In genomic region chr20:54070187-54070987, GRCh38 we compare ENCODE assay signal across 22 cellular contexts. TPM values are rescaled to one million over a fixed set of nuclear protein-coding genes. Genes with fewer than 3 reads are reported as not detected.
DNase-seq lines count a peak whose midpoint lies in the region; ATAC-seq and TF ChIP-seq lines count a peak whose summit lies in the region.
"Had no signal": no experiment of that assay in that cellular context is flagged by ENCODE, and none has a peak within 500 bp of the region (broad histone marks: within the 10 kb centered on the region; RNA-seq: fewer than 3 reads in every experiment).

TSS of gene BCAS1 (minus strand) at chr20:54070594. CDS start at chr20:54058718, 11,876 bp downstream.

- H3K4me1 Mint-ChIP-seq in progenitor cell of endocrine pancreas (ENCODE audit: low read depth) = peaks cover 46% of the 10 kb centered on the region

- intact Hi-C loops in aorta (cut with DNase I) = no loop called here

- no peak within 1 kb of the TSS for H3K9ac ChIP-seq in HUES64 (ENCODE audit: low read depth, low read length)

- H3K9me3 ChIP-seq in HUES64 (ENCODE audit: insufficient read depth, low read depth, low read length) (no peaks in the 10 kb centered on the region), esophagus (ENCODE audit: control insufficient read depth in 2 of 2, insufficient read depth in 1 of 2, low read depth in 1 of 2, low read length in 1 of 2) (no peaks in the 10 kb centered on the region), aorta (ENCODE audit: control insufficient read depth, low read length) (no peaks in the 10 kb centered on the region)
- H3K9me3 ChIP-seq: MG63 had no signal

- WGBS in HUES64 = 77% methylated on average over 11 of the region's 11 CpGs
- WGBS in esophagus, 2 donors = 43 to 46% methylated on average over 11 of the region's 11 CpGs
- 58 to 68% methylated on average over 11 of the region's 11 CpGs for WGBS in aorta, 2 donors

- H3K4me3 ChIP-seq in HUES64 (ENCODE audit: low read length) (no peak within 1 kb of the TSS), esophagus (ENCODE audit: low read depth in 1 of 2, low read length in 2 of 2) (peak within 1 kb of the TSS; percentile 19 to 42), aorta (ENCODE audit: low read length in 2 of 2) (no peak within 1 kb of the TSS)
- H3K4me3 ChIP-seq: MG63 had no signal

- no peaks in the 10 kb centered on the region for H3K36me3 ChIP-seq in HUES64 (ENCODE audit: insufficient read depth, low read length)
- no peaks in the 10 kb centered on the region for H3K36me3 ChIP-seq in esophagus (ENCODE audit: control insufficient read depth in 2 of 2, insufficient read depth in 2 of 2, low read length in 1 of 2)
- H3K36me3 ChIP-seq in aorta (ENCODE audit: control insufficient read depth in 1 of 2, insufficient read depth in 2 of 2, low read length in 1 of 2) = no peaks in the 10 kb centered on the region
- H3K36me3 ChIP-seq: MG63 had no signal

- H3K4me1 ChIP-seq in HUES64 (ENCODE audit: insufficient read depth, low read length) (peaks cover 37% of the 10 kb centered on the region), esophagus (ENCODE audit: control insufficient read depth in 2 of 2, insufficient read depth in 2 of 2, low read length in 1 of 2) (peaks cover 0 to 2% of the 10 kb centered on the region in 2 donors), aorta (ENCODE audit: control insufficient read depth in 1 of 2, insufficient read depth in 2 of 2, low read length in 2 of 2) (no peaks in the 10 kb centered on the region)

- no peak for TF ChIP-seq CTCF in C4-2B (conservative IDR thresholded peaks at IDR 0.05)
- no peak for TF ChIP-seq CTCF in progenitor cell of endocrine pancreas (IDR thresholded peaks at IDR 0.05; ENCODE audit: unreplicated experiment)

- no peak for ATAC-seq in aorta (ENCODE audit: low FRiP score)
- ATAC-seq: activated T-cell treated with anti-CD3 and anti-CD28 coated beads, Interleukin-2, amount 50 U/mL, for 72 hours; left cardiac atrium; naive thymus-derived CD4-positive, alpha-beta T cell; stimulated activated naive CD8-positive, alpha-beta T cell treated with anti-CD3 and anti-CD28 coated beads, Interleukin-15, amount 100 ng/mL, for 72 hours had no signal

- no peaks in the 10 kb centered on the region for H3K36me3 Mint-ChIP-seq in progenitor cell of endocrine pancreas (ENCODE audit: insufficient read depth)
- H3K36me3 Mint-ChIP-seq: activated CD4-positive, alpha-beta memory T cell treated with anti-CD3 and anti-CD28 coated beads for 36 hours; activated naive CD8-positive, alpha-beta T cell treated with anti-CD3 and anti-CD28 coated beads, Interleukin-2, amount 10 ng/mL, durations not matched to agents 7 days and 5 days; naive thymus-derived CD4-positive, alpha-beta T cell had no signal

- no peak within 1 kb of the TSS for H3K4me3 Mint-ChIP-seq in progenitor cell of endocrine pancreas (ENCODE audit: low read depth)
- H3K4me3 Mint-ChIP-seq: activated CD4-positive, alpha-beta memory T cell treated with anti-CD3 and anti-CD28 coated beads for 36 hours; activated naive CD8-positive, alpha-beta T cell treated with anti-CD3 and anti-CD28 coated beads, Interleukin-2, amount 10 ng/mL, durations not matched to agents 7 days and 5 days; activated T-cell treated with anti-CD3 and anti-CD28 coated beads, Interleukin-2, amount 50 U/mL, for 72 hours; naive thymus-derived CD4-positive, alpha-beta T cell; stimulated activated naive CD8-positive, alpha-beta T cell treated with anti-CD3 and anti-CD28 coated beads, Interleukin-15, amount 100 ng/mL, for 72 hours had no signal

- H3K27ac Mint-ChIP-seq in progenitor cell of endocrine pancreas = peak within 1 kb of the TSS; percentile 90
- H3K27ac Mint-ChIP-seq: activated CD4-positive, alpha-beta memory T cell treated with anti-CD3 and anti-CD28 coated beads for 36 hours; activated naive CD8-positive, alpha-beta T cell treated with anti-CD3 and anti-CD28 coated beads, Interleukin-2, amount 10 ng/mL, durations not matched to agents 7 days and 5 days; activated T-cell treated with anti-CD3 and anti-CD28 coated beads, Interleukin-2, amount 50 U/mL, for 72 hours had no signal

- H3K27ac ChIP-seq in C4-2B (peak within 1 kb of the TSS; percentile 79), HUES64 (ENCODE audit: low read depth, low read length) (peak within 1 kb of the TSS; percentile 12; the same call in 1 of the 2 replicates), esophagus (ENCODE audit: low read depth in 2 of 2, low read length in 1 of 2) (peak within 1 kb of the TSS in 1 of 2 donors; percentile 82), aorta (ENCODE audit: low read depth in 1 of 2, low read length in 2 of 2) (no peak within 1 kb of the TSS)

- H3K9me3 Mint-ChIP-seq in progenitor cell of endocrine pancreas (ENCODE audit: low read depth) = no peaks in the 10 kb centered on the region
- H3K9me3 Mint-ChIP-seq: activated CD4-positive, alpha-beta memory T cell treated with anti-CD3 and anti-CD28 coated beads for 36 hours had no signal

- DNase-seq in progenitor cell of endocrine pancreas (ENCODE audit: low spot score, unreplicated experiment) = peak; percentile 15
- DNase-seq in aorta = no peak
- no peak for DNase-seq in GDM1 (lab: John Stamatoyannopoulos, UW)
- DNase-seq in NCI-H774 (lab: John Stamatoyannopoulos, UW) = no peak
- DNase-seq in NCI-H2029 (lab: John Stamatoyannopoulos, UW) = no peak
- DNase-seq: activated CD4-positive, alpha-beta memory T cell treated with anti-CD3 and anti-CD28 coated beads for 36 hours; activated naive CD8-positive, alpha-beta T cell treated with anti-CD3 and anti-CD28 coated beads, Interleukin-2, amount 10 ng/mL, durations not matched to agents 7 days and 5 days; activated T-cell treated with anti-CD3 and anti-CD28 coated beads, Interleukin-2, amount 50 U/mL, for 72 hours; GF-D8; GOT3; left cardiac atrium; MG63; naive thymus-derived CD4-positive, alpha-beta T cell; NCI-H187 treated with DMSO at 0.1 percent for 48 hours; NCI-H510A treated with DMSO at 0.1 percent for 48 hours; OCI-M1; stimulated activated naive CD8-positive, alpha-beta T cell treated with anti-CD3 and anti-CD28 coated beads, Interleukin-15, amount 100 ng/mL, for 72 hours had no signal

- no peaks in the 10 kb centered on the region for H3K27me3 Mint-ChIP-seq in progenitor cell of endocrine pancreas
- H3K27me3 Mint-ChIP-seq: activated CD4-positive, alpha-beta memory T cell treated with anti-CD3 and anti-CD28 coated beads for 36 hours; activated naive CD8-positive, alpha-beta T cell treated with anti-CD3 and anti-CD28 coated beads, Interleukin-2, amount 10 ng/mL, durations not matched to agents 7 days and 5 days; stimulated activated naive CD8-positive, alpha-beta T cell treated with anti-CD3 and anti-CD28 coated beads, Interleukin-15, amount 100 ng/mL, for 72 hours had no signal

- H3K27me3 ChIP-seq in HUES64 (ENCODE audit: insufficient read depth, low read length) = no peaks in the 10 kb centered on the region
- H3K27me3 ChIP-seq in esophagus (ENCODE audit: control insufficient read depth in 1 of 2, insufficient read depth in 2 of 2, low read length in 2 of 2) = no peaks in the 10 kb centered on the region
- no peaks in the 10 kb centered on the region for H3K27me3 ChIP-seq in aorta (ENCODE audit: control insufficient read depth in 1 of 2, insufficient read depth in 2 of 2, low read length in 1 of 2)

RNA-seq across cellular contexts. Expression of gene BCAS1, which starts in this region (rescaled TPM):
- not detected for polyA plus RNA-seq in HUES64 (2013, experiment 1 of 2)
- not detected for polyA plus RNA-seq in HUES64 (2013, experiment 2 of 2)
- polyA plus RNA-seq in esophagus (1 to 10 TPM; 4.7 to 9.0 TPM), aorta (1 to 10 TPM in 1 of 2 donors, under 1 TPM in 1; 0.51 to 8.9 TPM)
- total RNA-seq in progenitor cell of endocrine pancreas (0.81 and 1.00 TPM in 2 replicates), aorta (1 to 10 TPM; 1.1 to 2.5 TPM)
- total RNA-seq: activated T-cell treated with anti-CD3 and anti-CD28 coated beads, Interleukin-2, amount 50 U/mL, for 72 hours; cardiac septum; left cardiac atrium; pulmonary artery endothelial cell had no signal

Comparison
In these comparisons a context has a peak if more than half of its experiments do, and no peak if none do; other contexts are left out.
1. Peak in DNase-seq in progenitor cell of endocrine pancreas; RNA of the gene not detected or under 1 TPM.
2. H3K27ac ChIP-seq: peak in C4-2B (single experiment) and HUES64 (single experiment); none in aorta (0 of 2).
3. H3K4me3 ChIP-seq: peak in esophagus (2 of 2); none in HUES64 (single experiment) and aorta (0 of 2).